In genomic region chr13:73059460-73060250, GRCh38 we compare ENCODE assay signal across 8 cellular contexts. TPM values are rescaled to one million over a fixed set of nuclear protein-coding genes. Genes with fewer than 3 reads are reported as not detected.
DNase-seq lines count a peak whose midpoint lies in the region; ATAC-seq and TF ChIP-seq lines count a peak whose summit lies in the region.

No MANE protein-coding gene starts in this region.

- ATAC-seq in HG02840 (IDR thresholded peaks at IDR 0.05; ENCODE audit: low FRiP score, unreplicated experiment): peak; percentile 39
- ATAC-seq in activated T-cell treated with anti-CD3 and anti-CD28 coated beads, Interleukin-2, amount 50 U/mL, for 4 hours: peak; percentile 47 to 52
- peak; percentile 2 for ATAC-seq in omental fat pad (ENCODE audit: low FRiP score)

- peak overlapping the region; percentile 77 for H3K4me3 Mint-ChIP-seq in activated T-cell treated with anti-CD3 and anti-CD28 coated beads, Interleukin-2, amount 50 U/mL, for 4 hours

- DNase-seq in activated gamma-delta T cell treated with Interleukin-2 at 50 U/mL for 16 hours (peak; percentile 10), activated gamma-delta T cell (lab: John Stamatoyannopoulos, UW) (no peak), NCI-H2196 (lab: John Stamatoyannopoulos, UW; ENCODE audit: unreplicated experiment) (peak; percentile 13), fibroblast of villous mesenchyme (ENCODE audit: low read depth) (no peak), omental fat pad (ENCODE audit: low spot score) (no peak), NCI-H446 (lab: John Stamatoyannopoulos, UW) (no peak)
- DNase-seq in activated T-cell treated with anti-CD3 and anti-CD28 coated beads, Interleukin-2, amount 50 U/mL, for 4 hours: peak; percentile 22

- peak overlapping the region; percentile 83 for H3K4me3 ChIP-seq in fibroblast of villous mesenchyme (ENCODE audit: low read depth, low read length)

- peaks cover 26% of the 10 kb centered on the region for H3K27me3 Mint-ChIP-seq in activated T-cell treated with anti-CD3 and anti-CD28 coated beads, Interleukin-2, amount 50 U/mL, for 4 hours (ENCODE audit: low read depth)

- peaks cover 18% of the 10 kb centered on the region for H3K4me1 Mint-ChIP-seq in activated T-cell treated with anti-CD3 and anti-CD28 coated beads, Interleukin-2, amount 50 U/mL, for 4 hours (ENCODE audit: low read depth)

- no peaks in the 10 kb centered on the region for H3K9me3 Mint-ChIP-seq in activated T-cell treated with anti-CD3 and anti-CD28 coated beads, Interleukin-2, amount 50 U/mL, for 4 hours

- H3K36me3 Mint-ChIP-seq in activated T-cell treated with anti-CD3 and anti-CD28 coated beads, Interleukin-2, amount 50 U/mL, for 4 hours (ENCODE audit: insufficient read depth): no peaks in the 10 kb centered on the region

- TF ChIP-seq CTCF in fibroblast of villous mesenchyme (IDR thresholded peaks at IDR 0.05; ENCODE audit: insufficient read depth, low read depth, low read length) (no peak), omental fat pad (IDR thresholded peaks at IDR 0.05) (no peak)

RNA-seq across cellular contexts. Expression of gene KLF5, which starts 0.8 kb away (rescaled TPM):
- total RNA-seq in activated T-cell treated with anti-CD3 and anti-CD28 coated beads, Interleukin-2, amount 50 U/mL, for 4 hours: 1 to 10 TPM; 2.2 to 4.3 (median 2.4) TPM
- 6.1 and 15.1 TPM in 2 replicates for total RNA-seq in fibroblast of villous mesenchyme
- total RNA-seq in omental fat pad: 10 to 100 TPM in 2 of 4 donors, 1 to 10 TPM in 2; 3.6 to 32.3 (median 9.6) TPM

Comparison
In these comparisons a context has a peak if more than half of its experiments do, and no peak if none do; other contexts are left out.
1. DNase-seq: peak in activated gamma-delta T cell treated with Interleukin-2 at 50 U/mL for 16 hours (single experiment), NCI-H2196 (single experiment) and activated T-cell treated with anti-CD3 and anti-CD28 coated beads, Interleukin-2, amount 50 U/mL, for 4 hours (single experiment); none in activated gamma-delta T cell (single experiment), fibroblast of villous mesenchyme (single experiment), omental fat pad (single experiment) and NCI-H446 (0 of 2).
2. Peak in every context shown above with its lines, with median percentiles within 50 percentile points of each other: ATAC-seq.